ENCODE assay signal across 15 cellular contexts in genomic region chr16:73086108-73086507, GRCh38.
"Had no signal": no experiment of that assay in that cellular context is flagged by ENCODE, and none has a peak within 500 bp of the region (broad histone marks: within the 10 kb centered on the region; RNA-seq: fewer than 3 reads in every experiment).

No MANE protein-coding gene starts in this region.

- DNase-seq: activated CD4-positive, alpha-beta memory T cell treated with anti-CD3 and anti-CD28 coated beads for 36 hours; activated CD8-positive, alpha-beta memory T cell treated with anti-CD3 and anti-CD28 coated beads, Interleukin-2, amount 50 U/mL, for 4 hours; activated naive CD8-positive, alpha-beta T cell treated with anti-CD3 and anti-CD28 coated beads, Interleukin-2, amount 10 ng/mL, durations not matched to agents 7 days and 5 days; anterior cingulate cortex; cerebellar nuclear complex; dermis blood vessel endothelial cell; esophagus squamous epithelium; foreskin fibroblast; immature natural killer cell; left cardiac atrium; occipital lobe; stimulated activated CD4-positive, alpha-beta T cell treated with anti-CD3 and anti-CD28 coated beads, Interleukin-4, amount 100 ng/mL, for 1 hour had no signal

- H3K9me3 ChIP-seq: esophagus squamous epithelium had no signal

- H3K36me3 Mint-ChIP-seq: activated naive CD8-positive, alpha-beta T cell treated with anti-CD3 and anti-CD28 coated beads, Interleukin-2, amount 10 ng/mL, durations not matched to agents 7 days and 5 days had no signal

- H3K27me3 Mint-ChIP-seq: memory B cell had no signal

- H3K4me3 Mint-ChIP-seq: activated CD4-positive, alpha-beta memory T cell treated with anti-CD3 and anti-CD28 coated beads for 36 hours; activated naive CD8-positive, alpha-beta T cell treated with anti-CD3 and anti-CD28 coated beads, Interleukin-2, amount 10 ng/mL, durations not matched to agents 7 days and 5 days; immature natural killer cell; memory B cell; nephron; stimulated activated naive CD8-positive, alpha-beta T cell treated with anti-CD3 and anti-CD28 coated beads, Interleukin-15, Interleukin-2, amounts not matched to agents 100 ng/mL and 50 ng/mL, for 24 hours had no signal

- H3K9me3 Mint-ChIP-seq: activated naive CD8-positive, alpha-beta T cell treated with anti-CD3 and anti-CD28 coated beads, Interleukin-2, amount 10 ng/mL, durations not matched to agents 7 days and 5 days; immature natural killer cell had no signal

- H3K4me1 Mint-ChIP-seq: activated naive CD8-positive, alpha-beta T cell treated with anti-CD3 and anti-CD28 coated beads, Interleukin-2, amount 10 ng/mL, durations not matched to agents 7 days and 5 days; immature natural killer cell; memory B cell; nephron had no signal

- H3K27ac Mint-ChIP-seq: activated CD4-positive, alpha-beta memory T cell treated with anti-CD3 and anti-CD28 coated beads for 36 hours; activated naive CD8-positive, alpha-beta T cell treated with anti-CD3 and anti-CD28 coated beads, Interleukin-2, amount 10 ng/mL, durations not matched to agents 7 days and 5 days; immature natural killer cell; memory B cell; nephron; stimulated activated naive CD8-positive, alpha-beta T cell treated with anti-CD3 and anti-CD28 coated beads, Interleukin-15, Interleukin-2, amounts not matched to agents 100 ng/mL and 50 ng/mL, for 24 hours had no signal
